8 cellular contexts compared by ENCODE assay signal in genomic region chr13:114128624-114129522, GRCh38. TPM values are rescaled to one million over a fixed set of nuclear protein-coding genes. Genes with fewer than 3 reads are reported as not detected.
DNase-seq lines count a peak whose midpoint lies in the region; ATAC-seq and TF ChIP-seq lines count a peak whose summit lies in the region.

No MANE protein-coding gene starts in this region.

- intact Hi-C loops in OCI-LY7 (cut with micrococcal nuclease; ENCODE audit: unreplicated experiment), result loop anchor here (2.0 kb wide), 1 partner anchor 102 kb away; no protein-coding TSS in a partner anchor

- TF ChIP-seq CTCF in OCI-LY7 (conservative IDR thresholded peaks at IDR 0.05; ENCODE audit: low read length), result no peak

- H2AFZ ChIP-seq in OCI-LY7 (ENCODE audit: low read length), result peak overlapping the region; percentile 59; the same call in 1 of the 2 replicates

- ATAC-seq in GM18498 (IDR thresholded peaks at IDR 0.05; ENCODE audit: unreplicated experiment) (peak; percentile 55), HG02852 (IDR thresholded peaks at IDR 0.05; ENCODE audit: unreplicated experiment) (peak; percentile 53)

- H3K4me1 ChIP-seq in OCI-LY7 (ENCODE audit: insufficient read depth, low read length, poor library complexity, severe bottlenecking), result peaks cover 40% of the 10 kb centered on the region

- peak overlapping the region; percentile 34 for H3K27ac ChIP-seq in OCI-LY7 (ENCODE audit: low read depth, low read length, poor library complexity, severe bottlenecking)

- H3K79me2 ChIP-seq in OCI-LY7 (ENCODE audit: insufficient read depth, low read depth, low read length), result no peaks in the 10 kb centered on the region

- POLR2A ChIA-PET in OCI-LY7 (lab: Charles Lee), result interaction anchor here (0.6 to 2.1 kb wide), 2 partner anchors 17 to 166 kb away, joined by 3 to 5 read pairs; no protein-coding TSS in a partner anchor

- H3K36me3 ChIP-seq in OCI-LY7 (ENCODE audit: insufficient read depth, low read length), result no peaks in the 10 kb centered on the region

- peaks cover 8% of the 10 kb centered on the region; the same call in 1 of the 2 replicates for H4K20me1 ChIP-seq in OCI-LY7 (ENCODE audit: insufficient read depth, low read length)

- no peaks in the 10 kb centered on the region for H3K9me2 ChIP-seq in OCI-LY7 (ENCODE audit: insufficient read depth, low read length)

- CTCF ChIA-PET in OCI-LY7 (lab: Charles Lee; ENCODE audit: unreplicated experiment), result no interaction called here

- peak overlapping the region; percentile 73 for H3K4me2 ChIP-seq in OCI-LY7 (ENCODE audit: low read length)

- H3K4me3 ChIP-seq in OCI-LY7 (ENCODE audit: low read depth, low read length, poor library complexity, severe bottlenecking), result peak overlapping the region; percentile 47

- peak; percentile 80 for DNase-seq in OCI-LY7 (ENCODE audit: low spot score)
- peak; percentile 73 to 86 for DNase-seq in activated T-helper 1 cell treated with anti-CD3 and anti-CD28 coated beads, Interleukin-2, amount 50 U/mL, for 16 hours (ENCODE audit: low read depth in 1 of 2, low spot score in 1 of 2)
- peak; percentile 60 for DNase-seq in globus pallidus (ENCODE audit: low spot score)
- DNase-seq in retina, result peak; percentile 63
- no peak for DNase-seq in NCI-H446 (lab: John Stamatoyannopoulos, UW)
- no peak for DNase-seq in HuH-7.5 (ENCODE audit: low spot score)

- no peaks in the 10 kb centered on the region for H3K9me3 ChIP-seq in OCI-LY7 (ENCODE audit: low read length)

- no TSS peak for BruUV-seq in OCI-LY7 (replicated peaks; lab: Mats Ljungman, UMichigan)

RNA-seq across cellular contexts. Expression of gene RASA3, which starts 3.5 kb away (rescaled TPM):
- total RNA-seq in OCI-LY7 (2014; rRNA removed; shearing (Covaris generic)), result 3.6 and 4.4 TPM in 2 replicates
- 15.0 and 17.9 TPM in 2 replicates for total RNA-seq in OCI-LY7 (2022)

RNA-seq across cellular contexts. Expression of gene CFAP97D2, which starts 50.2 kb away (rescaled TPM):
- not detected in 2 replicates for total RNA-seq in OCI-LY7 (2014; rRNA removed; shearing (Covaris generic))
- total RNA-seq in OCI-LY7 (2022), result not detected in 2 replicates

Comparison
In these comparisons a context has a peak if more than half of its experiments do, and no peak if none do; other contexts are left out.
1. DNase-seq: peak in OCI-LY7 (single experiment), activated T-helper 1 cell treated with anti-CD3 and anti-CD28 coated beads, Interleukin-2, amount 50 U/mL, for 16 hours (2 of 2), globus pallidus (single experiment) and retina (single experiment); none in NCI-H446 (0 of 2) and HuH-7.5 (single experiment).